Comparison of ENCODE assay signal across 14 cellular contexts in the genomic region with DNA sequence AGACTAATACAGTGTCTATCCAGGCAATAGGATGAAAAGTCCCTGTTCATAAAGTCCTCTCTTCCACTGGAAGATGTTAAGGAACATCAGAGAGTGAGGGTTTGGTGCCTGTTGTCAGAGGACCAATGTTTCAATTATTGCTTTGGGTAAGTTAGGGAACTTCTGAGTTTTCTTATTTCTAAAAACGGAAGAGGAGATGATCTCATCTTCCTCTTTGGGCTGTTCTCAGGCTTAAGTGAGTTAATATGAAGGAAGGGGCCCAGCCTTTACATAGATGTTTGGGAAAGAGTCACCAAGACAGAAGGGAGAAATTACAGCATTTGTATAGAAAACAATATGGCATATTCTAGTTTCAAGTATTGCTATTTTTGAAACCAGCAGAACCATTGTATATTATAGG.
DNase-seq lines count a peak whose midpoint lies in the region; ATAC-seq and TF ChIP-seq lines count a peak whose summit lies in the region.
"Had no signal": no experiment of that assay in that cellular context is flagged by ENCODE, and none has a peak within 500 bp of the region (broad histone marks: within the 10 kb centered on the region; RNA-seq: fewer than 3 reads in every experiment).

No MANE protein-coding gene starts in this region.

- H3K4me3 ChIP-seq in OCI-LY3 (ENCODE audit: low read length) = no peak overlapping the region
- H3K4me3 ChIP-seq in endodermal cell (ENCODE audit: low read length) = peak overlapping the region; percentile 50

- no peaks in the 10 kb centered on the region for H3K79me2 ChIP-seq in OCI-LY3 (ENCODE audit: low read length)

- no peaks in the 10 kb centered on the region for H4K20me1 ChIP-seq in OCI-LY3 (ENCODE audit: insufficient read depth, low read length)

- H3K9ac ChIP-seq in OCI-LY3 (ENCODE audit: low read length) = no peak overlapping the region
- no peak overlapping the region for H3K9ac ChIP-seq in endodermal cell (ENCODE audit: extremely low read depth, low read length, poor library complexity, severe bottlenecking)

- ATAC-seq in GM18502 (IDR thresholded peaks at IDR 0.05; ENCODE audit: poor library complexity, unreplicated experiment) = peak; percentile 75
- no peak for ATAC-seq in HG03460 (IDR thresholded peaks at IDR 0.05; ENCODE audit: unreplicated experiment)
- no peak for ATAC-seq in GM19035 (IDR thresholded peaks at IDR 0.05; ENCODE audit: unreplicated experiment)
- ATAC-seq: HepG2 had no signal

- peak overlapping the region; percentile 40; the same call in 1 of the 2 replicates for H3K27ac ChIP-seq in OCI-LY3 (ENCODE audit: low read length)
- no peak overlapping the region for H3K27ac ChIP-seq in endodermal cell (ENCODE audit: low read depth, low read length)
- H3K27ac ChIP-seq: C4-2B had no signal

- DNase-seq in HT1080 (ENCODE audit: low read depth) = peak; percentile 5
- DNase-seq in endodermal cell = no peak
- no peak for DNase-seq in cerebellar cortex (ENCODE audit: low spot score)
- DNase-seq: BE2C; CD4-positive, alpha-beta memory T cell; DMS79; GOT3; H9 had no signal

- H3K36me3 ChIP-seq in OCI-LY3 (replicated peaks; ENCODE audit: low read depth, low read length) = peaks cover 7% of the 10 kb centered on the region
- H3K36me3 ChIP-seq in endodermal cell (ENCODE audit: control insufficient read depth, insufficient read depth, low read length) = no peaks in the 10 kb centered on the region
- H3K36me3 ChIP-seq: BE2C had no signal

- H3K4me1 ChIP-seq in OCI-LY3 (ENCODE audit: low read length) (peaks cover 15% of the 10 kb centered on the region), endodermal cell (ENCODE audit: control insufficient read depth, insufficient read depth, low read length) (no peaks in the 10 kb centered on the region)
- H3K4me1 ChIP-seq: BE2C had no signal

- peaks cover 12% of the 10 kb centered on the region for H3K36me3 Mint-ChIP-seq in endodermal cell (ENCODE audit: low read depth)
- H3K36me3 Mint-ChIP-seq: CD4-positive, alpha-beta memory T cell had no signal

- no peak overlapping the region for H2AFZ ChIP-seq in OCI-LY3 (ENCODE audit: low read depth, low read length)

- H3K9me3 ChIP-seq in OCI-LY3 (ENCODE audit: insufficient read depth, low read length) (peaks cover 11% of the 10 kb centered on the region; the same call in 1 of the 2 replicates), endodermal cell (ENCODE audit: control insufficient read depth, low read length) (peaks cover 26% of the 10 kb centered on the region)
- H3K9me3 ChIP-seq: BE2C had no signal

- H3K27me3 ChIP-seq in OCI-LY3 (ENCODE audit: low read depth, low read length) (no peaks in the 10 kb centered on the region), endodermal cell (ENCODE audit: control insufficient read depth, insufficient read depth, low read length, poor library complexity, severe bottlenecking) (no peaks in the 10 kb centered on the region)
- H3K27me3 ChIP-seq: BE2C had no signal

- H3K27ac Mint-ChIP-seq in endodermal cell = no peak overlapping the region
- H3K27ac Mint-ChIP-seq: CD4-positive, alpha-beta memory T cell; H9 had no signal

- peaks cover 8% of the 10 kb centered on the region for H3K4me1 Mint-ChIP-seq in endodermal cell
- H3K4me1 Mint-ChIP-seq: CD4-positive, alpha-beta memory T cell had no signal

- H3K4me2 ChIP-seq in OCI-LY3 (ENCODE audit: low read length) = no peak overlapping the region; the same call in 1 of the 2 replicates

- WGBS in endodermal cell (ENCODE audit: insufficient coverage in 1 of 2, insufficient read length in 1 of 2), 2 experiments = 93 to 100% methylated on average over 1 of the region's 1 CpG

- peaks cover 25% of the 10 kb centered on the region for H3K9me3 Mint-ChIP-seq in endodermal cell

- no peak overlapping the region for H3K4me3 Mint-ChIP-seq in endodermal cell
- H3K4me3 Mint-ChIP-seq: CD4-positive, alpha-beta memory T cell; H9 had no signal

- H3K27me3 Mint-ChIP-seq in endodermal cell (ENCODE audit: insufficient read depth) = no peaks in the 10 kb centered on the region
- H3K27me3 Mint-ChIP-seq: CD4-positive, alpha-beta memory T cell had no signal

- TF ChIP-seq CTCF in OCI-LY3 (IDR thresholded peaks at IDR 0.05; ENCODE audit: low read depth, low read length) (no peak), endodermal cell (conservative IDR thresholded peaks at IDR 0.05) (no peak)
